In the genomic region with DNA sequence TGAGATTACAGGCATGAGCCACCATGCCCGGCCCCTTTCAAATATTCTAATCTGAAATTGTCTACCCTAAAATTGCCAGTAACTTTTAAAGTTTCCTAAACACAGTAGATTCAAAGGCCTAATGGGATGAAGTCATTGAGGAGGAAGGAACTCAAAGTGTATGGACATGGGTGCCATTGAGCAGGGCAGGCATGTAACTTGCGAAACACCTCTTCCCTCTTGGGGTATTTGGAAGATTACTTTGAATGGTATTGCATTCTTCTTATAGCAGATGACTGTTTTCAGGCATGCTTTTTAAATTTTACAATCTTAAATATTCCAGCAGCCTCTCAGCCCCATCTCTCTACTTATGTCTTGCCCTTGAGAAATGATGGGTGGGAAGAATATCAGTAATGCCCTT, we compare ENCODE assay signal across 20 cellular contexts. TPM values are rescaled to one million over a fixed set of nuclear protein-coding genes. Genes with fewer than 3 reads are reported as not detected.
DNase-seq lines count a peak whose midpoint lies in the region; ATAC-seq, FAIRE-seq and TF ChIP-seq lines count a peak whose summit lies in the region.
"Had no signal": no experiment of that assay in that cellular context is flagged by ENCODE, and none has a peak within 500 bp of the region (broad histone marks: within the 10 kb centered on the region; RNA-seq: fewer than 3 reads in every experiment).

No MANE protein-coding gene starts in this region.

- no peak for ATAC-seq in HepG2
- no peak for ATAC-seq in right lobe of liver
- ATAC-seq in IMR-90 (ENCODE audit: low read depth): peak; percentile 61
- no peak for ATAC-seq in stimulated activated naive B cell treated with anti-CD40 and anti-IgM and Interleukin-4, amounts not matched to agents 10 μg/mL and 1 μg/mL and 100 μg/mL, for 72 hours (replicated peaks)
- ATAC-seq: K562 had no signal

- H4K5ac ChIP-seq in IMR-90 (ENCODE audit: low read depth, low read length): no peak overlapping the region

- H3K56ac ChIP-seq in IMR-90 (ENCODE audit: extremely low read depth, insufficient read depth, low read length): no peak overlapping the region

- no peak overlapping the region for H2AFZ ChIP-seq in HepG2 (ENCODE audit: low read length)
- no peak overlapping the region for H2AFZ ChIP-seq in IMR-90 (replicated peaks; ENCODE audit: low read length, poor library complexity)

- TF ChIP-seq CTCF in HepG2 (CRISPR knock-in tag; IDR thresholded peaks at IDR 0.05): no peak
- no peak for TF ChIP-seq CTCF in right lobe of liver (IDR thresholded peaks at IDR 0.05)
- TF ChIP-seq CTCF in IMR-90 (conservative IDR thresholded peaks at IDR 0.05; ENCODE audit: low read depth, low read length): no peak
- TF ChIP-seq CTCF in kidney (IDR thresholded peaks at IDR 0.05; ENCODE audit: borderline replicate concordance, extremely low read depth, insufficient read depth): no peak

- no peak overlapping the region for H2BK5ac ChIP-seq in IMR-90 (ENCODE audit: low read depth, low read length, poor library complexity, severe bottlenecking)

- no peaks in the 10 kb centered on the region; the same call in 1 of the 2 replicates for H3K4me1 ChIP-seq in HepG2 (ENCODE audit: insufficient read depth, low read length)
- peaks cover 0 to 10% (median 0%) of the 10 kb centered on the region in 4 donors for H3K4me1 ChIP-seq in right lobe of liver
- 0 out of 2 replicates have a peak, but pooled peaks cover 2% of the 10 kb centered on the region for H3K4me1 ChIP-seq in IMR-90 (ENCODE audit: control insufficient read depth, insufficient read depth, low read length)
- no peaks in the 10 kb centered on the region for H3K4me1 ChIP-seq in kidney (ENCODE audit: control insufficient read depth in 1 of 2, insufficient read depth in 1 of 2, low read depth in 1 of 2, low read length in 2 of 2)
- H3K4me1 ChIP-seq: Peyer's patch had no signal

- no peak overlapping the region for H3K14ac ChIP-seq in IMR-90 (replicated peaks; ENCODE audit: low read depth, low read length)

- BruUV-seq in HepG2 (replicated peaks; lab: Mats Ljungman, UMichigan): no TSS peak
- BruUV-seq in IMR-90 (replicated peaks; lab: Mats Ljungman, UMichigan): no TSS peak

- WGBS in HepG2 (ENCODE audit: low lambda C conversion rate): 96% methylated on average over 2 of the region's 2 CpGs
- WGBS in right lobe of liver (ENCODE audit: insufficient coverage, low coverage, low lambda C conversion rate, missing lambda C conversion rate): 100% methylated on average over 2 of the region's 2 CpGs
- no CpG with 5 or more reads among the region's 2 CpGs for WGBS in IMR-90 (ENCODE audit: extremely low coverage in 2 of 2, insufficient read length in 1 of 2), 2 experiments

- TF ChIP-seq POLR2A in HepG2 (IDR thresholded peaks at IDR 0.05; ENCODE audit: insufficient read depth in 1 of 2, low read depth in 2 of 2, low read length in 2 of 2) (no peak), right lobe of liver (IDR thresholded peaks at IDR 0.05) (no peak), IMR-90 (IDR thresholded peaks at IDR 0.05; ENCODE audit: low read depth, low read length) (no peak)

- CTCF ChIA-PET in HepG2 (lab: Yijun Ruan, JAX; ENCODE audit: low intra/inter-chr PET ratio, low total read pairs) (no interaction called here), IMR-90 (lab: Yijun Ruan, JAX) (no interaction called here)
- CTCF ChIA-PET in activated CD4-positive, alpha-beta memory T cell treated with anti-CD3 and anti-CD28 coated beads for 36 hours (lab: Charles Lee): no interaction called here

- H3K4me3 ChIP-seq in HepG2 (replicated peaks in 1 of 3; ENCODE audit: insufficient read depth in 1 of 3, low read depth in 2 of 3, low read length in 3 of 3) (no peak overlapping the region), right lobe of liver (no peak overlapping the region), IMR-90 (ENCODE audit: insufficient read depth, low read depth, low read length) (no peak overlapping the region), kidney (ENCODE audit: low read length in 2 of 2) (no peak overlapping the region)
- H3K4me3 ChIP-seq: K562, MG63, Peyer's patch had no signal

- H3K27ac ChIP-seq in HepG2 (ENCODE audit: extremely low read length, insufficient read depth, low read length) (no peak overlapping the region), right lobe of liver (no peak overlapping the region), IMR-90 (ENCODE audit: insufficient read depth, low read length) (no peak overlapping the region), kidney (ENCODE audit: low read depth in 2 of 2, low read length in 2 of 2) (no peak overlapping the region)
- H3K27ac ChIP-seq: Peyer's patch had no signal

- H2AK9ac ChIP-seq in IMR-90 (replicated peaks; ENCODE audit: low read depth, low read length, poor library complexity): no peak overlapping the region

- no peak overlapping the region for H4K8ac ChIP-seq in IMR-90 (ENCODE audit: low read depth in 2 of 2, low read length in 2 of 2)

- H2BK120ac ChIP-seq in IMR-90 (ENCODE audit: low read depth, low read length): no peak overlapping the region

- peaks cover 7% of the 10 kb centered on the region for H3K79me2 ChIP-seq in HepG2 (ENCODE audit: insufficient read depth, low read length)

- H2BK20ac ChIP-seq in IMR-90 (ENCODE audit: low read depth, low read length): no peak overlapping the region

- no peak for TF ChIP-seq EP300 in HepG2 (IDR thresholded peaks at IDR 0.05; ENCODE audit: low read depth in 2 of 2, low read length in 2 of 2)
- no peak for TF ChIP-seq EP300 in HepG2 (CRISPR knock-in tag; IDR thresholded peaks at IDR 0.05; ENCODE audit: borderline replicate concordance)

- peaks cover 18 to 75% of the 10 kb centered on the region in 2 experiments for H3K36me3 ChIP-seq in HepG2 (replicated peaks in 1 of 2; ENCODE audit: control insufficient read depth in 1 of 2, insufficient read depth in 2 of 2, low read length in 2 of 2)
- peaks cover 3 to 34% (median 8%) of the 10 kb centered on the region in 4 donors for H3K36me3 ChIP-seq in right lobe of liver
- H3K36me3 ChIP-seq in IMR-90 (ENCODE audit: control insufficient read depth, insufficient read depth, low read length): peaks cover 23% of the 10 kb centered on the region
- H3K36me3 ChIP-seq in kidney (ENCODE audit: control insufficient read depth in 1 of 2, insufficient read depth in 2 of 2, low read length in 2 of 2): peaks cover 27 to 48% of the 10 kb centered on the region in 2 donors

- no peaks in the 10 kb centered on the region for H3K27me3 Mint-ChIP-seq in stimulated activated naive B cell treated with anti-CD40 and anti-IgM and Interleukin-4, amounts not matched to agents 10 μg/mL and 1 μg/mL and 100 μg/mL, for 72 hours
- no peaks in the 10 kb centered on the region for H3K27me3 Mint-ChIP-seq in activated CD4-positive, alpha-beta memory T cell treated with anti-CD3 and anti-CD28 coated beads for 36 hours
- H3K27me3 Mint-ChIP-seq: CD4-positive, CD25-positive, alpha-beta regulatory T cell had no signal

- no peaks in the 10 kb centered on the region for H3K9me3 Mint-ChIP-seq in stimulated activated naive B cell treated with anti-CD40 and anti-IgM and Interleukin-4, amounts not matched to agents 10 μg/mL and 1 μg/mL and 100 μg/mL, for 72 hours
- no peaks in the 10 kb centered on the region for H3K9me3 Mint-ChIP-seq in activated CD4-positive, alpha-beta memory T cell treated with anti-CD3 and anti-CD28 coated beads for 36 hours
- H3K9me3 Mint-ChIP-seq: CD4-positive, CD25-positive, alpha-beta regulatory T cell had no signal

- H3K79me1 ChIP-seq in IMR-90 (ENCODE audit: low read depth in 1 of 2, low read length in 2 of 2): peaks cover 32 to 50% of the 10 kb centered on the region in 2 experiments

- H3K9me1 ChIP-seq in IMR-90 (ENCODE audit: insufficient read depth, low read length): peaks cover 14% of the 10 kb centered on the region

- H3K4me3 Mint-ChIP-seq in stimulated activated naive B cell treated with anti-CD40 and anti-IgM and Interleukin-4, amounts not matched to agents 10 μg/mL and 1 μg/mL and 100 μg/mL, for 72 hours: no peak overlapping the region
- no peak overlapping the region for H3K4me3 Mint-ChIP-seq in activated CD4-positive, alpha-beta memory T cell treated with anti-CD3 and anti-CD28 coated beads for 36 hours
- H3K4me3 Mint-ChIP-seq: CD4-positive, CD25-positive, alpha-beta regulatory T cell had no signal

- no peak overlapping the region for H2AK5ac ChIP-seq in IMR-90 (ENCODE audit: low read depth, low read length)

- H3K4me1 Mint-ChIP-seq in stimulated activated naive B cell treated with anti-CD40 and anti-IgM and Interleukin-4, amounts not matched to agents 10 μg/mL and 1 μg/mL and 100 μg/mL, for 72 hours: peaks cover 23 to 35% of the 10 kb centered on the region in 2 donors
- H3K4me1 Mint-ChIP-seq in activated CD4-positive, alpha-beta memory T cell treated with anti-CD3 and anti-CD28 coated beads for 36 hours (ENCODE audit: low read depth): peaks cover 33% of the 10 kb centered on the region

- H3K18ac ChIP-seq in IMR-90 (ENCODE audit: low read depth, low read length): no peak overlapping the region

- dilution Hi-C loops in IMR-90 (cut with HindIII; ENCODE audit: low sequenced_read_pairs, unreplicated experiment): no loop called here

- no peak overlapping the region for H3K23ac ChIP-seq in IMR-90 (ENCODE audit: low read depth, low read length)

- H3K27ac Mint-ChIP-seq in stimulated activated naive B cell treated with anti-CD40 and anti-IgM and Interleukin-4, amounts not matched to agents 10 μg/mL and 1 μg/mL and 100 μg/mL, for 72 hours: no peak overlapping the region
- H3K27ac Mint-ChIP-seq in activated CD4-positive, alpha-beta memory T cell treated with anti-CD3 and anti-CD28 coated beads for 36 hours: no peak overlapping the region

- no peak overlapping the region for H2BK15ac ChIP-seq in IMR-90 (ENCODE audit: low read depth, low read length)

- POLR2A ChIA-PET in HepG2 (lab: Yijun Ruan, JAX) (no interaction called here), IMR-90 (lab: Charles Lee; ENCODE audit: unreplicated experiment) (no interaction called here)
- POLR2A ChIA-PET in activated CD4-positive, alpha-beta memory T cell treated with anti-CD3 and anti-CD28 coated beads for 36 hours (lab: Charles Lee): no interaction called here

- H3K27me3 ChIP-seq in HepG2 (ENCODE audit: control insufficient read depth in 1 of 2, insufficient read depth in 2 of 2, low read length in 2 of 2) (no peaks in the 10 kb centered on the region), right lobe of liver (no peaks in the 10 kb centered on the region), IMR-90 (ENCODE audit: control insufficient read depth, insufficient read depth, low read length) (no peaks in the 10 kb centered on the region)
- H3K27me3 ChIP-seq: MG63, Peyer's patch had no signal

- intact Hi-C loops in HepG2 (cut with micrococcal nuclease; ENCODE audit: unreplicated experiment): no loop called here
- intact Hi-C loops in right lobe of liver (cut with DNase I): no loop called here
- intact Hi-C loops in IMR-90 (cut with micrococcal nuclease): loop anchor here (5.0 kb wide), 1 partner anchor 970 kb away; no protein-coding TSS in a partner anchor
- intact Hi-C loops in kidney (cut with DNase I): no loop called here
- intact Hi-C loops in activated CD4-positive, alpha-beta memory T cell treated with anti-CD3 and anti-CD28 coated beads for 36 hours (cut with micrococcal nuclease): no loop called here

- DNase-seq in HepG2 (ENCODE audit: low spot score): no peak
- DNase-seq in right lobe of liver: no peak
- peak; percentile 25 for DNase-seq in IMR-90
- peak; percentile 42 for DNase-seq in fibroblast of peridontal ligament (ENCODE audit: extremely low read depth)
- DNase-seq in COR-L47 (lab: John Stamatoyannopoulos, UW): no peak
- no peak for DNase-seq in stimulated activated naive B cell treated with anti-CD40 and anti-IgM and Interleukin-4, amounts not matched to agents 10 μg/mL and 1 μg/mL and 100 μg/mL, for 72 hours
- DNase-seq in kidney: no peak
- no peak for DNase-seq in activated CD4-positive, alpha-beta memory T cell treated with anti-CD3 and anti-CD28 coated beads for 36 hours
- DNase-seq: CD4-positive, CD25-positive, alpha-beta regulatory T cell; DMS79; MG63; NCI-H1417; NCI-H187; NCI-H446; NCI-H526; Peyer's patch had no signal

- H3K4ac ChIP-seq in IMR-90 (ENCODE audit: low read depth, low read length): no peak overlapping the region

- no peak overlapping the region for H4K91ac ChIP-seq in IMR-90 (ENCODE audit: insufficient read depth, low read depth, low read length)

- H3K9me3 ChIP-seq in HepG2 (ENCODE audit: low read length): no peaks in the 10 kb centered on the region
- H3K9me3 ChIP-seq in right lobe of liver: no peaks in the 10 kb centered on the region
- H3K9me3 ChIP-seq in IMR-90 (ENCODE audit: control insufficient read depth, insufficient read depth, low read length): no peaks in the 10 kb centered on the region
- H3K9me3 ChIP-seq in kidney (ENCODE audit: control insufficient read depth in 1 of 2, low read length in 2 of 2): no peaks in the 10 kb centered on the region
- H3K9me3 ChIP-seq: MG63, Peyer's patch had no signal

- TF ChIP-seq RAD21 in HepG2 (CRISPR knock-in tag; IDR thresholded peaks at IDR 0.05) (no peak), IMR-90 (IDR thresholded peaks at IDR 0.05; ENCODE audit: low read length) (no peak)

- H4K20me1 ChIP-seq in HepG2 (ENCODE audit: insufficient read depth, low read length) (no peaks in the 10 kb centered on the region), IMR-90 (ENCODE audit: insufficient read depth, low read length) (peaks cover 11% of the 10 kb centered on the region)

- no peak overlapping the region for H3K4me2 ChIP-seq in HepG2 (ENCODE audit: low read depth, low read length)
- no peak overlapping the region for H3K4me2 ChIP-seq in IMR-90 (ENCODE audit: low read depth, low read length)

- FAIRE-seq in HepG2 (lab: Jason Lieb, UNC) (no peak), kidney (lab: Jason Lieb, UNC) (no peak)
- FAIRE-seq: A204.1, GM12892, H1, K562 had no signal

- in situ Hi-C loops in HepG2 (cut with HindIII; ENCODE audit: extremely low pct_ligation_motif_present, low pct_unique_long_range_greater_than_20kb) (no loop called here), IMR-90 (cut with MboI; ENCODE audit: low sequenced_read_pairs) (no loop called here)

- H3K36me3 Mint-ChIP-seq in stimulated activated naive B cell treated with anti-CD40 and anti-IgM and Interleukin-4, amounts not matched to agents 10 μg/mL and 1 μg/mL and 100 μg/mL, for 72 hours: peaks cover 46 to 52% of the 10 kb centered on the region in 2 donors
- peaks cover 61% of the 10 kb centered on the region for H3K36me3 Mint-ChIP-seq in activated CD4-positive, alpha-beta memory T cell treated with anti-CD3 and anti-CD28 coated beads for 36 hours

- H3K9ac ChIP-seq in HepG2 (ENCODE audit: insufficient read depth, low read depth, low read length) (no peak overlapping the region), IMR-90 (ENCODE audit: low read depth, low read length) (no peak overlapping the region), kidney (ENCODE audit: low read length in 2 of 2) (no peak overlapping the region)

RNA-seq across cellular contexts. Expression of gene TM9SF2, which starts 21.0 kb away (rescaled TPM):
- total RNA-seq in HepG2 (2016; rRNA removed; fragmentation: Illumina TruSeq; extraction: Trizol) (74.2 and 123 TPM in 2 replicates), right lobe of liver (100 to 1,000 TPM in 1 of 6 experiments, 10 to 100 TPM in 5; 83.6 to 102 (median 92.2) TPM), IMR-90 (2012; rRNA removed) (85.5 and 137 TPM in 2 replicates), kidney (144 TPM)
- 7.8 and 10.3 TPM in 2 replicates for total RNA-seq in HepG2 (2016; cell fraction: cytosol; rRNA removed; fragmentation: Illumina TruSeq; extraction: Trizol; ENCODE audit: low read depth)
- 66.7 and 127 TPM in 2 replicates for total RNA-seq in HepG2 (2016; cell fraction: insoluble cytoplasmic fraction; rRNA removed; fragmentation: Illumina TruSeq; extraction: Trizol)
- total RNA-seq in HepG2 (2016; cell fraction: membrane; rRNA removed; fragmentation: Illumina TruSeq; extraction: Trizol): 20.6 and 26.5 TPM in 2 replicates
- 119 and 147 TPM in 2 replicates for total RNA-seq in HepG2 (2016; cell fraction: nucleus; rRNA removed; fragmentation: Illumina TruSeq; extraction: Trizol)
- polyA plus RNA-seq in HepG2 (2011; rRNA removed) (80.5 and 94.1 TPM in 2 replicates), IMR-90 (2012; rRNA removed) (36.0 and 46.1 TPM in 2 replicates), kidney (ENCODE audit: insufficient read depth, low read depth, low replicate concordance) (88.3 TPM)
- 48.2 and 89.3 TPM in 2 replicates for polyA plus RNA-seq in HepG2 (2011; cell fraction: cytosol; rRNA removed)
- 21.5 and 29.4 TPM in 2 replicates for polyA plus RNA-seq in HepG2 (2011; cell fraction: nucleus; rRNA removed)
- 98.2 and 106 TPM in 2 replicates for polyA plus RNA-seq in HepG2 (2012)
- 5.2 and 6.0 TPM in 2 replicates for polyA plus RNA-seq in HepG2 (2016; cell fraction: cytosol; fragmentation: Illumina TruSeq; extraction: Trizol; ENCODE audit: low read depth)
- 56.6 and 59.1 TPM in 2 replicates for polyA plus RNA-seq in HepG2 (2016; cell fraction: insoluble cytoplasmic fraction; fragmentation: Illumina TruSeq; extraction: Trizol; ENCODE audit: low read depth)
- 12.1 and 14.1 TPM in 2 replicates for polyA plus RNA-seq in HepG2 (2016; cell fraction: membrane; fragmentation: Illumina TruSeq; extraction: Trizol; ENCODE audit: low read depth)
- 114 and 122 TPM in 2 replicates for polyA plus RNA-seq in HepG2 (2016; cell fraction: nucleus; fragmentation: Illumina TruSeq; extraction: Trizol; ENCODE audit: insufficient read depth, low read depth)
- 60.8 and 81.5 TPM in 2 replicates for polyA minus RNA-seq in HepG2 (2011; rRNA and poly(A)+ RNA removed; ENCODE audit: low replicate concordance)
- 134 and 137 TPM in 2 replicates for polyA minus RNA-seq in HepG2 (2011; cell fraction: cytosol; rRNA and poly(A)+ RNA removed)
- polyA minus RNA-seq in HepG2 (2011; cell fraction: nucleus; rRNA and poly(A)+ RNA removed): 65.5 and 71.9 TPM in 2 replicates
- 10.6 and 11.0 TPM in 2 replicates for polyA plus RNA-seq in IMR-90 (2012; cell fraction: cytosol; rRNA removed)
- 4.7 and 25.7 TPM in 2 replicates for polyA plus RNA-seq in IMR-90 (2012; cell fraction: nucleus; rRNA removed; ENCODE audit: low replicate concordance)
- 10 to 100 TPM; 67.2 to 72.0 TPM for total RNA-seq in activated CD4-positive, alpha-beta memory T cell treated with anti-CD3 and anti-CD28 coated beads for 36 hours

Comparison
In these comparisons a context has a peak if more than half of its experiments do, and no peak if none do; other contexts are left out.
1. DNase-seq: peak in IMR-90 (single experiment) and fibroblast of peridontal ligament (single experiment); none in HepG2 (single experiment), right lobe of liver (0 of 3), COR-L47 (single experiment), stimulated activated naive B cell treated with anti-CD40 and anti-IgM and Interleukin-4, amounts not matched to agents 10 μg/mL and 1 μg/mL and 100 μg/mL, for 72 hours (single experiment), kidney (single experiment) and activated CD4-positive, alpha-beta memory T cell treated with anti-CD3 and anti-CD28 coated beads for 36 hours (single experiment).